In genomic region chr11:111797145-111797581, GRCh38 we compare ENCODE assay signal across 8 cellular contexts. TPM values are rescaled to one million over a fixed set of nuclear protein-coding genes. Genes with fewer than 3 reads are reported as not detected.
A peak's percentile ranks its signal among the peaks of the same experiment; 100 is the strongest.
DNase-seq lines count a peak whose midpoint lies in the region; ATAC-seq, FAIRE-seq and TF ChIP-seq lines count a peak whose summit lies in the region.

No MANE protein-coding gene starts in this region.

- CTCF ChIA-PET in HepG2 (lab: Yijun Ruan, JAX; ENCODE audit: low intra/inter-chr PET ratio, low total read pairs) = no interaction called here

- in situ Hi-C loops in HepG2 (cut with HindIII; ENCODE audit: extremely low pct_ligation_motif_present, low pct_unique_long_range_greater_than_20kb) = no loop called here

- ATAC-seq in HG03108 (IDR thresholded peaks at IDR 0.05; ENCODE audit: unreplicated experiment) (peak; percentile 51), HepG2 (no peak)
- ATAC-seq in stimulated activated naive CD8-positive, alpha-beta T cell treated with anti-CD3 and anti-CD28 coated beads, Interleukin-15, Interleukin-2, amounts not matched to agents 100 U/mL and 50 U/mL, for 24 hours = no peak

- no peaks in the 10 kb centered on the region for H3F3A ChIP-seq in neural progenitor cell (ENCODE audit: low read depth)

- POLR2A ChIA-PET in HepG2 (lab: Yijun Ruan, JAX) = interaction anchor here (1.7 to 1.9 kb wide), 2 partner anchors 11 to 19 kb away, joined by 5 to 7 read pairs; no protein-coding TSS in a partner anchor

- H3K27ac ChIP-seq in HepG2 (ENCODE audit: extremely low read length, insufficient read depth, low read length) (peak overlapping the region; percentile 2), neural progenitor cell (no peak overlapping the region), kidney (ENCODE audit: low read depth in 2 of 2, low read length in 2 of 2) (no peak overlapping the region)

- TF ChIP-seq EP300 in HepG2 (IDR thresholded peaks at IDR 0.05; ENCODE audit: low read depth in 2 of 2, low read length in 2 of 2) (no peak), HepG2 (CRISPR knock-in tag; IDR thresholded peaks at IDR 0.05; ENCODE audit: borderline replicate concordance) (no peak)

- peaks cover 21% of the 10 kb centered on the region for H3K36me3 Mint-ChIP-seq in neural progenitor cell

- TF ChIP-seq CTCF in GM12865 (IDR thresholded peaks at IDR 0.05; ENCODE audit: insufficient read depth, low read depth, low read length, missing control alignments) (no peak), HepG2 (CRISPR knock-in tag; IDR thresholded peaks at IDR 0.05) (no peak), neural progenitor cell (IDR thresholded peaks at IDR 0.05) (no peak), kidney (IDR thresholded peaks at IDR 0.05; ENCODE audit: borderline replicate concordance, extremely low read depth, insufficient read depth) (no peak)

- H3K9ac ChIP-seq in HepG2 (ENCODE audit: insufficient read depth, low read depth, low read length) = no peak overlapping the region
- no peak overlapping the region for H3K9ac ChIP-seq in neural progenitor cell
- no peak overlapping the region for H3K9ac ChIP-seq in kidney (ENCODE audit: low read length in 2 of 2)

- H3K4me1 ChIP-seq in HepG2 (ENCODE audit: insufficient read depth, low read length) (peaks cover 66% of the 10 kb centered on the region), neural progenitor cell (no peaks in the 10 kb centered on the region), kidney (ENCODE audit: control insufficient read depth in 1 of 2, insufficient read depth in 1 of 2, low read depth in 1 of 2, low read length in 2 of 2) (peaks cover 0 to 4% of the 10 kb centered on the region in 2 donors)

- no peak overlapping the region for H3K27ac Mint-ChIP-seq in neural progenitor cell

- no peak for TF ChIP-seq RAD21 in HepG2 (CRISPR knock-in tag; IDR thresholded peaks at IDR 0.05)

- H3K4me1 Mint-ChIP-seq in neural progenitor cell = no peaks in the 10 kb centered on the region

- H3K9me3 ChIP-seq in HepG2 (ENCODE audit: low read length) (no peaks in the 10 kb centered on the region), neural progenitor cell (ENCODE audit: low read depth) (no peaks in the 10 kb centered on the region), kidney (ENCODE audit: control insufficient read depth in 1 of 2, low read length in 2 of 2) (peaks cover 0 to 5% of the 10 kb centered on the region in 2 donors)

- TF ChIP-seq POLR2A in HepG2 (IDR thresholded peaks at IDR 0.05; ENCODE audit: insufficient read depth in 1 of 2, low read depth in 2 of 2, low read length in 2 of 2) = no peak

- H3K27me3 ChIP-seq in HepG2 (ENCODE audit: control insufficient read depth in 1 of 2, insufficient read depth in 2 of 2, low read length in 2 of 2) (no peaks in the 10 kb centered on the region; a peak in 1 of 5 replicates), neural progenitor cell (no peaks in the 10 kb centered on the region)

- FAIRE-seq in HepG2 (lab: Jason Lieb, UNC) (no peak), kidney (lab: Jason Lieb, UNC) (no peak)

- intact Hi-C loops in HepG2 (cut with micrococcal nuclease; ENCODE audit: unreplicated experiment) = no loop called here
- intact Hi-C loops in kidney (cut with DNase I) = no loop called here

- WGBS in HepG2 (ENCODE audit: low lambda C conversion rate) = 100% methylated on average over 2 of the region's 2 CpGs

- no TSS peak for BruUV-seq in HepG2 (replicated peaks; lab: Mats Ljungman, UMichigan)

- no peaks in the 10 kb centered on the region for H3K79me2 ChIP-seq in HepG2 (ENCODE audit: insufficient read depth, low read length)
- H3K79me2 ChIP-seq in neural progenitor cell (ENCODE audit: low read depth) = no peaks in the 10 kb centered on the region

- H3K4me2 ChIP-seq in HepG2 (ENCODE audit: low read depth, low read length) = no peak overlapping the region
- no peak overlapping the region for H3K4me2 ChIP-seq in neural progenitor cell

- H4K20me1 ChIP-seq in HepG2 (ENCODE audit: insufficient read depth, low read length) (no peaks in the 10 kb centered on the region), neural progenitor cell (ENCODE audit: low read depth) (no peaks in the 10 kb centered on the region)

- no peaks in the 10 kb centered on the region for H3K9me3 Mint-ChIP-seq in neural progenitor cell

- no peak overlapping the region for H3K4me3 Mint-ChIP-seq in neural progenitor cell

- H2AFZ ChIP-seq in HepG2 (ENCODE audit: low read length) (no peak overlapping the region), neural progenitor cell (replicated peaks) (no peak overlapping the region)

- peaks cover 2% of the 10 kb centered on the region for H3K27me3 Mint-ChIP-seq in neural progenitor cell (ENCODE audit: insufficient read depth, low read depth)

- DNase-seq in GM12865 (ENCODE audit: low read depth) = peak; percentile 63
- peak; percentile 34 for DNase-seq in RKO (ENCODE audit: low spot score)
- DNase-seq in HepG2 (ENCODE audit: low spot score) = no peak
- DNase-seq in neural progenitor cell (ENCODE audit: low spot score) = no peak
- no peak for DNase-seq in activated CD8-positive, alpha-beta memory T cell treated with anti-CD3 and anti-CD28 coated beads, Interleukin-2, amount 50 U/mL, for 4 hours
- DNase-seq in kidney = no peak
- no peak for DNase-seq in stimulated activated naive CD8-positive, alpha-beta T cell treated with anti-CD3 and anti-CD28 coated beads, Interleukin-15, Interleukin-2, amounts not matched to agents 100 U/mL and 50 U/mL, for 24 hours

- H3K36me3 ChIP-seq in HepG2 (replicated peaks in 1 of 2; ENCODE audit: control insufficient read depth in 1 of 2, insufficient read depth in 2 of 2, low read length in 2 of 2) (peaks cover 2 to 8% of the 10 kb centered on the region in 2 experiments; a peak in 3 of 5 replicates), neural progenitor cell (no peaks in the 10 kb centered on the region), kidney (ENCODE audit: control insufficient read depth in 1 of 2, insufficient read depth in 2 of 2, low read length in 2 of 2) (peaks cover 0 to 4% of the 10 kb centered on the region in 2 donors)

- H3K4me3 ChIP-seq in GM12865 (ENCODE audit: low read depth, low read length) (no peak overlapping the region), HepG2 (replicated peaks in 1 of 3; ENCODE audit: insufficient read depth in 1 of 3, low read depth in 2 of 3, low read length in 3 of 3) (no peak overlapping the region), neural progenitor cell (no peak overlapping the region), kidney (ENCODE audit: low read length in 2 of 2) (no peak overlapping the region)

TF ChIP-seq in HepG2, 621 proteins besides CTCF, POLR2A, EP300 and RAD21:
- no peak for TF ChIP-seq ZNF879 (CRISPR knock-in tag; IDR thresholded peaks at IDR 0.05)
- TF ChIP-seq LCORL (IDR thresholded peaks at IDR 0.05) = 0 out of 2 replicates have a peak, but pooled peaks have one; percentile 30
- no peak for TF ChIP-seq LCORL (CRISPR knock-in tag; IDR thresholded peaks at IDR 0.05)

RNA-seq across cellular contexts. Expression of gene PPP2R1B, which starts 31.0 kb away (rescaled TPM):
- total RNA-seq in HepG2 (2016; rRNA removed; fragmentation: Illumina TruSeq; extraction: Trizol) (56.8 and 93.9 TPM in 2 replicates), neural progenitor cell (ENCODE audit: low replicate concordance) (47.8 and 68.4 TPM in 2 replicates), kidney (35.5 TPM)
- total RNA-seq in HepG2 (2016; cell fraction: cytosol; rRNA removed; fragmentation: Illumina TruSeq; extraction: Trizol; ENCODE audit: low read depth) = 9.8 and 10.6 TPM in 2 replicates
- total RNA-seq in HepG2 (2016; cell fraction: insoluble cytoplasmic fraction; rRNA removed; fragmentation: Illumina TruSeq; extraction: Trizol) = 54.4 and 91.0 TPM in 2 replicates
- total RNA-seq in HepG2 (2016; cell fraction: membrane; rRNA removed; fragmentation: Illumina TruSeq; extraction: Trizol) = 14.0 and 18.1 TPM in 2 replicates
- total RNA-seq in HepG2 (2016; cell fraction: nucleus; rRNA removed; fragmentation: Illumina TruSeq; extraction: Trizol) = 40.7 and 41.0 TPM in 2 replicates
- polyA plus RNA-seq in HepG2 (2011; rRNA removed) (20.9 and 22.1 TPM in 2 replicates), kidney (ENCODE audit: insufficient read depth, low read depth, low replicate concordance) (11.7 TPM)
- polyA plus RNA-seq in HepG2 (2011; cell fraction: cytosol; rRNA removed) = 13.4 and 16.6 TPM in 2 replicates
- 34.8 and 48.7 TPM in 2 replicates for polyA plus RNA-seq in HepG2 (2011; cell fraction: nucleus; rRNA removed)
- polyA plus RNA-seq in HepG2 (2012) = 17.9 and 20.4 TPM in 2 replicates
- polyA plus RNA-seq in HepG2 (2016; cell fraction: cytosol; fragmentation: Illumina TruSeq; extraction: Trizol; ENCODE audit: low read depth) = 1.4 and 2.1 TPM in 2 replicates
- polyA plus RNA-seq in HepG2 (2016; cell fraction: insoluble cytoplasmic fraction; fragmentation: Illumina TruSeq; extraction: Trizol; ENCODE audit: low read depth) = 48.5 and 52.1 TPM in 2 replicates
- 4.7 and 5.1 TPM in 2 replicates for polyA plus RNA-seq in HepG2 (2016; cell fraction: membrane; fragmentation: Illumina TruSeq; extraction: Trizol; ENCODE audit: low read depth)
- 33.7 and 36.2 TPM in 2 replicates for polyA plus RNA-seq in HepG2 (2016; cell fraction: nucleus; fragmentation: Illumina TruSeq; extraction: Trizol; ENCODE audit: insufficient read depth, low read depth)
- polyA minus RNA-seq in HepG2 (2011; rRNA and poly(A)+ RNA removed; ENCODE audit: low replicate concordance) = 41.9 and 53.6 TPM in 2 replicates
- polyA minus RNA-seq in HepG2 (2011; cell fraction: cytosol; rRNA and poly(A)+ RNA removed) = 24.9 and 26.4 TPM in 2 replicates
- polyA minus RNA-seq in HepG2 (2011; cell fraction: nucleus; rRNA and poly(A)+ RNA removed) = 62.1 and 67.5 TPM in 2 replicates

Comparison
In these comparisons a context has a peak if more than half of its experiments do, and no peak if none do; other contexts are left out.
1. DNase-seq: peak in GM12865 (single experiment) and RKO (single experiment); none in HepG2 (single experiment), neural progenitor cell (single experiment), activated CD8-positive, alpha-beta memory T cell treated with anti-CD3 and anti-CD28 coated beads, Interleukin-2, amount 50 U/mL, for 4 hours (single experiment), kidney (single experiment) and stimulated activated naive CD8-positive, alpha-beta T cell treated with anti-CD3 and anti-CD28 coated beads, Interleukin-15, Interleukin-2, amounts not matched to agents 100 U/mL and 50 U/mL, for 24 hours (single experiment).